14 cellular contexts compared by ENCODE assay signal in genomic region chr10:52318822-52319464, GRCh38. TPM values are rescaled to one million over a fixed set of nuclear protein-coding genes. Genes with fewer than 3 reads are reported as not detected.
A peak's percentile ranks its signal among the peaks of the same experiment; 100 is the strongest.
DNase-seq lines count a peak whose midpoint lies in the region; ATAC-seq, FAIRE-seq and TF ChIP-seq lines count a peak whose summit lies in the region.
"Had no signal": no experiment of that assay in that cellular context is flagged by ENCODE, and none has a peak within 500 bp of the region (broad histone marks: within the 10 kb centered on the region; RNA-seq: fewer than 3 reads in every experiment).

No MANE protein-coding gene starts in this region.

- H3K27ac ChIP-seq in A549: peak overlapping the region; percentile 89 to 90
- H3K27ac ChIP-seq: C4-2B, gastroesophageal sphincter had no signal

- WGBS in A549 (ENCODE audit: missing lambda C conversion rate): 1% methylated on average over 7 of the region's 7 CpGs

- no peak for TF ChIP-seq POLR2A in A549 (IDR thresholded peaks at IDR 0.05; ENCODE audit: low read length)

- ATAC-seq in A549 (peak; percentile 64 to 75), HG03520 (IDR thresholded peaks at IDR 0.05; ENCODE audit: unreplicated experiment) (no peak), GM21360 (IDR thresholded peaks at IDR 0.05; ENCODE audit: unreplicated experiment) (no peak)
- ATAC-seq: gastroesophageal sphincter, GM12878 had no signal

- peak; percentile 95 to 96 for TF ChIP-seq EP300 in A549 (IDR thresholded peaks at IDR 0.05)

- H3K36me3 ChIP-seq in kidney epithelial cell (ENCODE audit: control insufficient read depth, insufficient read depth, low read length): no peaks in the 10 kb centered on the region
- H3K36me3 ChIP-seq: gastroesophageal sphincter had no signal

- peak; percentile 43 to 64 for TF ChIP-seq RAD21 in A549 (conservative IDR thresholded peaks at IDR 0.05 in 1 of 2, IDR thresholded peaks at IDR 0.05 in 1 of 2)

- H3K9me3 ChIP-seq in A549: peaks cover 9% of the 10 kb centered on the region; the same call in 2 of the 3 replicates
- H3K9me3 ChIP-seq: gastroesophageal sphincter had no signal

- POLR2A ChIA-PET in A549 (lab: Yijun Ruan, JAX): interaction anchor here (0.9 to 2.1 kb wide), 6 partner anchors 10 to 170 kb away, joined by 3 to 17 read pairs (median 4); no protein-coding TSS in a partner anchor

- TF ChIP-seq CTCF in A549 (IDR thresholded peaks at IDR 0.05): no peak
- TF ChIP-seq CTCF in HFF-Myc (IDR thresholded peaks at IDR 0.05; ENCODE audit: low read depth, low read length, missing control alignments): no peak
- TF ChIP-seq CTCF in kidney epithelial cell (IDR thresholded peaks at IDR 0.05; ENCODE audit: insufficient read depth, low read length, poor library complexity, severe bottlenecking): no peak

- no peaks in the 10 kb centered on the region for H3K27me3 ChIP-seq in kidney epithelial cell (ENCODE audit: control insufficient read depth, insufficient read depth, low read length)

- DNase-seq in A549 (ENCODE audit: low read depth in 1 of 2, low spot score in 1 of 2): peak; percentile 66 to 94
- peak; percentile 90 for DNase-seq in HFF-Myc (ENCODE audit: extremely low read depth, low read depth)
- peak; percentile 86 for DNase-seq in amniotic stem cell (lab: John Stamatoyannopoulos, UW)
- DNase-seq in kidney epithelial cell (ENCODE audit: low read depth): peak; percentile 77
- DNase-seq in NCI-H1092 (lab: John Stamatoyannopoulos, UW): no peak
- no peak for DNase-seq in NCI-H82 (lab: John Stamatoyannopoulos, UW)
- DNase-seq: activated CD4-positive, alpha-beta T cell treated with anti-CD3 and anti-CD28 coated beads, Interleukin-2, amount 10 ng/mL, durations not matched to agents 7 days and 5 days; MM.1S; naive B cell had no signal

- CTCF ChIA-PET in A549 (lab: Yijun Ruan, JAX): interaction anchor here (1.1 to 3.7 kb wide), 3 partner anchors 11 to 168 kb away, joined by 3 to 36 read pairs (median 14); no protein-coding TSS in a partner anchor

- peak; percentile 100 for FAIRE-seq in A549 (lab: Jason Lieb, UNC)
- FAIRE-seq: GM12878 had no signal

- peaks cover 29% of the 10 kb centered on the region for H3K4me1 ChIP-seq in A549

- peak overlapping the region; percentile 72 for H3K4me2 ChIP-seq in A549

- peak overlapping the region; percentile 83; the same call in 1 of the 3 replicates for H3K4me3 ChIP-seq in A549
- H3K4me3 ChIP-seq in HFF-Myc (replicated peaks; ENCODE audit: low read depth, low read length): no peak overlapping the region
- H3K4me3 ChIP-seq in kidney epithelial cell (ENCODE audit: low read depth, low read length): no peak overlapping the region
- H3K4me3 ChIP-seq: gastroesophageal sphincter, GM12878 had no signal

TF ChIP-seq in A549, 52 proteins besides CTCF, POLR2A, EP300 and RAD21:
- TF ChIP-seq CEBPB (IDR thresholded peaks at IDR 0.05) (peak; percentile 89 to 96), BCL3 (IDR thresholded peaks at IDR 0.05) (peak; percentile 98), FOSL2 (IDR thresholded peaks at IDR 0.05) (peak; percentile 100), FOSL2 (CRISPR knock-in tag; IDR thresholded peaks at IDR 0.05) (peak; percentile 100), MAFK (IDR thresholded peaks at IDR 0.05; ENCODE audit: partially characterized antibody) (peak; percentile 62), SMC3 (IDR thresholded peaks at IDR 0.05) (peak; percentile 49; the same call in 2 of the 3 replicates), NR3C1 (IDR thresholded peaks at IDR 0.05) (no peak), GATA3 (IDR thresholded peaks at IDR 0.05; ENCODE audit: borderline replicate concordance) (peak; percentile 100), KDM5A (IDR thresholded peaks at IDR 0.05) (no peak), JUNB (IDR thresholded peaks at IDR 0.05) (peak; percentile 100), PBX3 (IDR thresholded peaks at IDR 0.05) (peak; percentile 89), HES2 (IDR thresholded peaks at IDR 0.05) (peak; percentile 87), JUN (IDR thresholded peaks at IDR 0.05) (peak; percentile 92 to 98; a peak in 4 of 5 replicates), RARB (CRISPR knock-in tag; IDR thresholded peaks at IDR 0.05) (peak; percentile 0; the same call in 1 of the 2 replicates), RCOR1 (IDR thresholded peaks at IDR 0.05; ENCODE audit: low read depth, low read length) (no peak), MAX (IDR thresholded peaks at IDR 0.05) (peak; percentile 86), BHLHE40 (IDR thresholded peaks at IDR 0.05; ENCODE audit: low read depth, low read length) (no peak)
TF ChIP-seq in A549: peak in this region for 12.

RNA-seq across cellular contexts. Expression of gene DKK1, which starts 4.9 kb away (rescaled TPM):
- 375 and 538 TPM in 2 replicates for polyA plus RNA-seq in A549 (2011; rRNA removed)
- polyA plus RNA-seq in A549 (2012; cell fraction: cytosol; rRNA removed): 180 and 210 TPM in 2 replicates
- 248 and 254 TPM in 2 replicates for polyA plus RNA-seq in A549 (2012; cell fraction: nucleus; rRNA removed)
- 109 to 122 TPM (median 117 TPM) in 3 replicates for polyA plus RNA-seq in A549 (2017; fragmentation: RNase III; extraction: RNeasy Plus Mini Kit Qiagen cat#74134 plus additional on column Dnase treatment)
- polyA minus RNA-seq in A549 (2011; rRNA and poly(A)+ RNA removed): 114 and 171 TPM in 2 replicates
- 4.7 and 6.1 TPM in 2 replicates for total RNA-seq in kidney epithelial cell
- total RNA-seq: activated CD4-positive, alpha-beta T cell treated with anti-CD3 and anti-CD28 coated beads, Interleukin-2, amount 10 ng/mL, durations not matched to agents 7 days and 5 days had no signal

Comparison
In these comparisons a context has a peak if more than half of its experiments do, and no peak if none do; other contexts are left out.
1. ATAC-seq: peak in A549 (2 of 2); none in HG03520 (single experiment) and GM21360 (single experiment).
2. DNase-seq: peak in A549 (2 of 2), HFF-Myc (single experiment), amniotic stem cell (single experiment) and kidney epithelial cell (single experiment); none in NCI-H1092 (single experiment) and NCI-H82 (single experiment).